ENCODE assay signal across 8 cellular contexts in genomic region chr13:110913911-110914292, GRCh38. TPM values are rescaled to one million over a fixed set of nuclear protein-coding genes. Genes with fewer than 3 reads are reported as not detected.
A peak's percentile ranks its signal among the peaks of the same experiment; 100 is the strongest.
DNase-seq lines count a peak whose midpoint lies in the region; ATAC-seq and TF ChIP-seq lines count a peak whose summit lies in the region.

No MANE protein-coding gene starts in this region.

- H3K4me1 Mint-ChIP-seq in CD8-positive, alpha-beta T cell (ENCODE audit: low read depth), result peaks cover 60% of the 10 kb centered on the region
- peaks cover 70% of the 10 kb centered on the region for H3K4me1 Mint-ChIP-seq in brain

- CTCF ChIA-PET in CD8-positive, alpha-beta T cell (lab: Charles Lee), result interaction anchor here (1.0 to 1.3 kb wide), 2 partner anchors 9 to 155 kb away, joined by 3 to 7 read pairs; no protein-coding TSS in a partner anchor

- DNase-seq in CD8-positive, alpha-beta T cell, result no peak
- DNase-seq in Jurkat, Clone E6-1 (ENCODE audit: low read depth, low spot score), result peak; percentile 8
- DNase-seq in lower leg skin (ENCODE audit: low spot score in 2 of 2), result peak in 1 of 2 donors; percentile 93
- DNase-seq in tibial nerve (ENCODE audit: low spot score in 2 of 2), result no peak
- DNase-seq in NCI-H2107 treated with DMSO at 0.1 percent for 48 hours (lab: John Stamatoyannopoulos, UW; ENCODE audit: unreplicated experiment), result no peak

- H3K27me3 ChIP-seq in CD8-positive, alpha-beta T cell (ENCODE audit: insufficient read depth, low read length), result no peaks in the 10 kb centered on the region
- no peaks in the 10 kb centered on the region for H3K27me3 ChIP-seq in tibial nerve

- peaks cover 25% of the 10 kb centered on the region for H3K36me3 Mint-ChIP-seq in CD8-positive, alpha-beta T cell
- H3K36me3 Mint-ChIP-seq in brain, result peaks cover 20% of the 10 kb centered on the region

- H3K4me1 ChIP-seq in CD8-positive, alpha-beta T cell (ENCODE audit: insufficient read depth, low read length), result peaks cover 36% of the 10 kb centered on the region
- peaks cover 0 to 68% (median 42%) of the 10 kb centered on the region in 4 donors for H3K4me1 ChIP-seq in tibial nerve

- TF ChIP-seq EP300 in tibial nerve (IDR thresholded peaks at IDR 0.05), result no peak

- TF ChIP-seq CTCF in CD8-positive, alpha-beta T cell (IDR thresholded peaks at IDR 0.05), result no peak
- TF ChIP-seq CTCF in brain (conservative IDR thresholded peaks at IDR 0.05) (no peak), lower leg skin (IDR thresholded peaks at IDR 0.05) (no peak), tibial nerve (IDR thresholded peaks at IDR 0.05) (no peak)

- POLR2A ChIA-PET in CD8-positive, alpha-beta T cell (lab: Charles Lee), result interaction anchor here (0.6 to 2.6 kb wide), 6 partner anchors 10 to 1254 kb away, joined by 3 to 27 read pairs (median 4); no protein-coding TSS in a partner anchor

- H3K4me3 Mint-ChIP-seq in CD8-positive, alpha-beta T cell, result peak overlapping the region; percentile 92
- H3K4me3 Mint-ChIP-seq in brain, result peak overlapping the region; percentile 93 to 99 (median 95)

- no peaks in the 10 kb centered on the region for H3K27me3 Mint-ChIP-seq in CD8-positive, alpha-beta T cell (ENCODE audit: low read depth)
- H3K27me3 Mint-ChIP-seq in brain, result peaks cover 7% of the 10 kb centered on the region

- H3K27ac Mint-ChIP-seq in CD8-positive, alpha-beta T cell, result peak overlapping the region; percentile 90
- H3K27ac Mint-ChIP-seq in brain, result peak overlapping the region; percentile 81 to 99 (median 91)

- no peak for ATAC-seq in CD8-positive, alpha-beta T cell
- no peak for ATAC-seq in GM21825 (IDR thresholded peaks at IDR 0.05; ENCODE audit: unreplicated experiment)
- ATAC-seq in HG02571 (IDR thresholded peaks at IDR 0.05; ENCODE audit: unreplicated experiment), result no peak

- peak overlapping the region; percentile 90 for H3K4me3 ChIP-seq in CD8-positive, alpha-beta T cell (ENCODE audit: low read depth, low read length)
- H3K4me3 ChIP-seq in Jurkat, Clone E6-1 (ENCODE audit: low read length), result peak overlapping the region; percentile 70
- H3K4me3 ChIP-seq in lower leg skin (ENCODE audit: low read depth, poor library complexity, severe bottlenecking), result peak overlapping the region; percentile 95
- peak overlapping the region; percentile 83 to 98 (median 92) for H3K4me3 ChIP-seq in tibial nerve

- H3K27ac ChIP-seq in CD8-positive, alpha-beta T cell (ENCODE audit: low read depth, low read length), result peak overlapping the region; percentile 85
- H3K27ac ChIP-seq in tibial nerve, result peak overlapping the region; percentile 96 to 99 (median 98)

- H3K9me3 Mint-ChIP-seq in CD8-positive, alpha-beta T cell, result no peaks in the 10 kb centered on the region
- no peaks in the 10 kb centered on the region for H3K9me3 Mint-ChIP-seq in brain

- intact Hi-C loops in CD8-positive, alpha-beta T cell (cut with DNase I, micrococcal nuclease), result loop anchor here (2.0 to 10.0 kb wide), 6 partner anchors 97 to 1671 kb away; partner anchors contain the start of genes NAXD (in 2 of the 2) and TUBGCP3 (in 2 of the 2)
- intact Hi-C loops in lower leg skin (cut with DNase I; ENCODE audit: low total_unique reads), result no loop called here

- TF ChIP-seq POLR2A in lower leg skin (IDR thresholded peaks at IDR 0.05) (no peak), tibial nerve (IDR thresholded peaks at IDR 0.05) (no peak)

- no peaks in the 10 kb centered on the region for H3K9me3 ChIP-seq in CD8-positive, alpha-beta T cell (ENCODE audit: low read length)
- H3K9me3 ChIP-seq in tibial nerve, result no peaks in the 10 kb centered on the region

- H3K36me3 ChIP-seq in CD8-positive, alpha-beta T cell (ENCODE audit: insufficient read depth, low read length), result no peaks in the 10 kb centered on the region
- peaks cover 0 to 9% (median 0%) of the 10 kb centered on the region in 3 donors for H3K36me3 ChIP-seq in tibial nerve

- 0 to 1% methylated on average over 6 to 8 of the region's 26 CpGs for WGBS in lower leg skin, 2 donors
- 1% methylated on average over 9 to 25 of the region's 26 CpGs for WGBS in tibial nerve, 2 donors

RNA-seq across cellular contexts. Expression of gene ANKRD10, which starts 1.0 kb away (rescaled TPM):
- total RNA-seq in CD8-positive, alpha-beta T cell, result 10 to 100 TPM; 71.5 to 75.0 TPM
- polyA plus RNA-seq in Jurkat, Clone E6-1 (2012; ENCODE audit: insufficient read depth, insufficient read length), result 77.4 TPM
- 52.5 TPM for polyA plus RNA-seq in brain (ENCODE audit: insufficient read depth, low read depth, low replicate concordance)
- total RNA-seq in lower leg skin (10 to 100 TPM; 37.3 to 51.8 (median 46.9) TPM), tibial nerve (100 to 1,000 TPM; 200 to 241 (median 207) TPM)
